1 cellular context compared by ENCODE assay signal in genomic region chr19:35006999-35007365, GRCh38.
TF ChIP-seq lines count a peak whose summit lies in the region.

No MANE protein-coding gene starts in this region.

TF ChIP-seq in GM23338, 12 proteins besides CTCF, POLR2A, EP300 and RAD21 (continued from another document):
- no peak for TF ChIP-seq POLR2AphosphoS5 (IDR thresholded peaks at IDR 0.05; ENCODE audit: low read depth)
- TF ChIP-seq CREB1 (CRISPR knock-in tag; IDR thresholded peaks at IDR 0.05; ENCODE audit: low read depth): no peak
- no peak for TF ChIP-seq ZNF114 (CRISPR knock-in tag; IDR thresholded peaks at IDR 0.05)
- no peak for TF ChIP-seq JUNB (IDR thresholded peaks at IDR 0.05; ENCODE audit: unreplicated experiment)
- no peak for TF ChIP-seq EZH2 (IDR thresholded peaks at IDR 0.05; ENCODE audit: low read depth, unreplicated experiment)
- TF ChIP-seq ZNF462 (CRISPR knock-in tag; IDR thresholded peaks at IDR 0.05): no peak
- TF ChIP-seq NANOG (IDR thresholded peaks at IDR 0.05; ENCODE audit: borderline replicate concordance): no peak
- TF ChIP-seq STAT1 (IDR thresholded peaks at IDR 0.05; ENCODE audit: unreplicated experiment): no peak
- TF ChIP-seq ETS1 (IDR thresholded peaks at IDR 0.05): no peak
